In the genomic region with DNA sequence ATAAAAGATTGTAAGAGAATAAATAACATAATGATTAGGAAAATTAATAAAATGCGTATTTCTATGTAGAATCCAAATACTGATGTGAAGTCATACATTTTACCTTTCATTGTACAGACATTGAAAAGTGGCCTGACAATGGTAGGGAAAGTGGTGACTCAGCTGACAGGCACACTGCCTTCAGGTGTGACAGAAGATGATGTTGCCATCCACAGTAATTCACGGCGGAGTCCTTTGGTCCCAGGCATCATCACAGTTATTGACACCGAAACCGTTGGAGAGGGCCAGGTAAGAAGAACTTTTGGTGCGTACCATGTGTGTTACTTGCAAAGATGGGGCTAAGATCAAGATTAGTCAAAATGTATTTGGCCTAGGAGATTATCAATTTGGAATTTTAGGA, we compare ENCODE assay signal across 24 cellular contexts.
"Had no signal": no experiment of that assay in that cellular context is flagged by ENCODE, and none has a peak within 500 bp of the region (broad histone marks: within the 10 kb centered on the region; RNA-seq: fewer than 3 reads in every experiment).

No MANE protein-coding gene starts in this region.

- H3K4me3 ChIP-seq: coronary artery, gastrocnemius medialis, heart right ventricle, left lung, ovary, psoas muscle, sigmoid colon, testis, tibial artery, upper lobe of left lung, uterus had no signal

- H3K9me3 ChIP-seq: gastrocnemius medialis, ovary, psoas muscle, sigmoid colon, testis, tibial artery, upper lobe of left lung, uterus had no signal

- H3K27me3 ChIP-seq: gastrocnemius medialis, heart right ventricle, left lung, ovary, sigmoid colon, testis, tibial artery, upper lobe of left lung, uterus had no signal

- DNase-seq: dermis blood vessel endothelial cell; effector memory CD4-positive, alpha-beta T cell; gastrocnemius medialis; heart right ventricle; hypothalamus; immature natural killer cell; kidney; left cardiac atrium; left lung; natural killer cell; occipital lobe; ovary; psoas muscle; right cardiac atrium; sigmoid colon; stimulated activated CD4-positive, alpha-beta T cell treated with anti-CD3 and anti-CD28 coated beads, Interleukin-2, amount 100 ng/mL, for 24 hours; stimulated activated CD4-positive, alpha-beta T cell treated with anti-CD3 and anti-CD28 coated beads, Interleukin-4, amount 100 ng/mL, for 24 hours; stimulated activated naive CD8-positive, alpha-beta T cell treated with anti-CD3 and anti-CD28 coated beads, Interleukin-15, Interleukin-2, amounts not matched to agents 100 U/mL and 50 U/mL, for 24 hours; substantia nigra; testis; tibial artery; upper lobe of left lung; uterus had no signal

- H3K27ac ChIP-seq: coronary artery, gastrocnemius medialis, heart right ventricle, left lung, ovary, psoas muscle, sigmoid colon, testis, tibial artery, upper lobe of left lung, uterus had no signal

- H3K36me3 ChIP-seq: gastrocnemius medialis, left lung, ovary, tibial artery, upper lobe of left lung, uterus had no signal

- FAIRE-seq: kidney had no signal

- H3K4me1 ChIP-seq: gastrocnemius medialis, heart right ventricle, left lung, psoas muscle, sigmoid colon, testis, tibial artery, upper lobe of left lung, uterus had no signal
